15 cellular contexts compared by ENCODE assay signal in genomic region chr15:95017950-95018349, GRCh38.
DNase-seq lines count a peak whose midpoint lies in the region; ATAC-seq, FAIRE-seq and TF ChIP-seq lines count a peak whose summit lies in the region.
"Had no signal": no experiment of that assay in that cellular context is flagged by ENCODE, and none has a peak within 500 bp of the region (broad histone marks: within the 10 kb centered on the region; RNA-seq: fewer than 3 reads in every experiment).

No MANE protein-coding gene starts in this region.

- H2AFZ ChIP-seq in mammary epithelial cell (ENCODE audit: low read depth, low read length): no peak overlapping the region

- H3K79me2 ChIP-seq in mammary epithelial cell (ENCODE audit: insufficient read depth, low read length): no peaks in the 10 kb centered on the region

- H3K9me3 ChIP-seq in mammary epithelial cell (replicated peaks; ENCODE audit: insufficient read depth, low read length) (no peaks in the 10 kb centered on the region), spleen (peaks cover 0 to 20% (median 6%) of the 10 kb centered on the region in 8 donors)
- H3K9me3 ChIP-seq: Caco-2, esophagus squamous epithelium, prostate gland, upper lobe of left lung had no signal

- intact Hi-C loops in mammary epithelial cell (cut with micrococcal nuclease) (loop anchor here (5.0 kb wide), 1 partner anchor 226 kb away; no protein-coding TSS in a partner anchor), spleen (cut with DNase I; ENCODE audit: low total_unique reads) (no loop called here)

- TF ChIP-seq CTCF in mammary epithelial cell (conservative IDR thresholded peaks at IDR 0.05 in 1 of 2, IDR thresholded peaks at IDR 0.05 in 1 of 2; ENCODE audit: extremely low read depth in 1 of 2, insufficient read depth in 1 of 2, low read depth in 1 of 2, low read length in 2 of 2) (no peak), spleen (IDR thresholded peaks at IDR 0.05 in 8 of 11, conservative IDR thresholded peaks at IDR 0.05 in 3 of 11) (no peak), GM10266 (IDR thresholded peaks at IDR 0.05; ENCODE audit: control insufficient read depth, insufficient read depth, low read depth, missing control alignments) (no peak)

- 54% methylated on average over 4 of the region's 4 CpGs for WGBS in mammary epithelial cell (ENCODE audit: low coverage, missing lambda C conversion rate)
- 54 to 81% (median 72%) methylated on average over 4 of the region's 4 CpGs for WGBS in spleen, 5 donors

- DNase-seq in mammary epithelial cell (peak; percentile 13), kidney glomerular epithelial cell (lab: John Stamatoyannopoulos, UW) (peak; percentile 33), spleen (peak; percentile 85), NCI-H1694 (lab: John Stamatoyannopoulos, UW) (no peak), H54 (ENCODE audit: insufficient read length, low spot score) (no peak), GM10266 (ENCODE audit: extremely low spot score) (no peak)
- DNase-seq: Caco-2, esophagus squamous epithelium, MV-4-11, T1000 had no signal

- H3K36me3 ChIP-seq in mammary epithelial cell (ENCODE audit: insufficient read depth, low read length): no peaks in the 10 kb centered on the region
- no peaks in the 10 kb centered on the region for H3K36me3 ChIP-seq in spleen
- H3K36me3 ChIP-seq: esophagus squamous epithelium, prostate gland, upper lobe of left lung had no signal

- dilution Hi-C loops in mammary epithelial cell (cut with HindIII; ENCODE audit: low sequenced_read_pairs): no loop called here

- FAIRE-seq in H54 (lab: Jason Lieb, UNC): no peak

- ATAC-seq in GM18511 (IDR thresholded peaks at IDR 0.05; ENCODE audit: unreplicated experiment): no peak

- H3K27me3 ChIP-seq in mammary epithelial cell (ENCODE audit: insufficient read depth, low read length) (no peaks in the 10 kb centered on the region), spleen (replicated peaks in 1 of 7) (no peaks in the 10 kb centered on the region)
- H3K27me3 ChIP-seq: esophagus squamous epithelium, upper lobe of left lung had no signal

- in situ Hi-C loops in mammary epithelial cell (cut with MboI; ENCODE audit: low sequenced_read_pairs in 2 of 2): loop anchor here in 1 of 2 donors (10.0 kb wide), 1 partner anchor 343 kb away; no protein-coding TSS in a partner anchor

- no peaks in the 10 kb centered on the region for H4K20me1 ChIP-seq in mammary epithelial cell (ENCODE audit: insufficient read depth, low read length)

- BruUV-seq in mammary epithelial cell (replicated peaks; lab: Mats Ljungman, UMichigan): no TSS peak

- CTCF ChIA-PET in mammary epithelial cell (lab: Charles Lee; ENCODE audit: low non-redundant PET): no interaction called here

- H3K4me2 ChIP-seq in mammary epithelial cell (ENCODE audit: insufficient read depth, low read depth, low read length): no peak overlapping the region

- TF ChIP-seq POLR2A in spleen (IDR thresholded peaks at IDR 0.05) (no peak), H54 (IDR thresholded peaks at IDR 0.05; ENCODE audit: low read depth, low read length) (no peak)

- H3K4me3 ChIP-seq in mammary epithelial cell (replicated peaks in 1 of 3; ENCODE audit: insufficient read depth in 1 of 3, low read depth in 2 of 3, low read length in 3 of 3) (no peak overlapping the region), spleen (peak overlapping the region in 7 of 8 donors; percentile 6 to 63 (median 27))
- H3K4me3 ChIP-seq: esophagus squamous epithelium, prostate gland, upper lobe of left lung had no signal

- no peak for TF ChIP-seq EP300 in Ishikawa (IDR thresholded peaks at IDR 0.05; ENCODE audit: borderline replicate concordance)

- no peak for TF ChIP-seq RAD21 in Ishikawa (IDR thresholded peaks at IDR 0.05; ENCODE audit: low read depth)

- H3K9ac ChIP-seq in mammary epithelial cell (ENCODE audit: insufficient read depth, low read length): no peak overlapping the region

- H3K4me1 ChIP-seq in mammary epithelial cell (ENCODE audit: insufficient read depth, low read length) (peaks cover 28% of the 10 kb centered on the region), spleen (peaks cover 0 to 15% (median 2%) of the 10 kb centered on the region in 6 donors)
- H3K4me1 ChIP-seq: Caco-2, prostate gland had no signal

- H3K27ac ChIP-seq in mammary epithelial cell (ENCODE audit: insufficient read depth, low read depth, low read length) (no peak overlapping the region), spleen (peak overlapping the region; percentile 66 to 83 (median 74))
- H3K27ac ChIP-seq: HL-60, prostate gland had no signal

TF ChIP-seq in Ishikawa, 13 proteins besides CTCF, POLR2A, EP300 and RAD21:
- no peak for TF ChIP-seq FOXM1 (IDR thresholded peaks at IDR 0.05; ENCODE audit: borderline replicate concordance, low read depth)
- TF ChIP-seq NFIC (IDR thresholded peaks at IDR 0.05): peak; percentile 28; the same call in 1 of the 2 replicates

Comparison
In these comparisons a context has a peak if more than half of its experiments do, and no peak if none do; other contexts are left out.
1. DNase-seq: peak in mammary epithelial cell (single experiment), kidney glomerular epithelial cell (single experiment) and spleen (single experiment); none in NCI-H1694 (single experiment), H54 (single experiment) and GM10266 (single experiment).
2. H3K4me3 ChIP-seq: peak in spleen (7 of 8); none in mammary epithelial cell (0 of 3).